ENCODE assay signal across 18 cellular contexts in the genomic region with DNA sequence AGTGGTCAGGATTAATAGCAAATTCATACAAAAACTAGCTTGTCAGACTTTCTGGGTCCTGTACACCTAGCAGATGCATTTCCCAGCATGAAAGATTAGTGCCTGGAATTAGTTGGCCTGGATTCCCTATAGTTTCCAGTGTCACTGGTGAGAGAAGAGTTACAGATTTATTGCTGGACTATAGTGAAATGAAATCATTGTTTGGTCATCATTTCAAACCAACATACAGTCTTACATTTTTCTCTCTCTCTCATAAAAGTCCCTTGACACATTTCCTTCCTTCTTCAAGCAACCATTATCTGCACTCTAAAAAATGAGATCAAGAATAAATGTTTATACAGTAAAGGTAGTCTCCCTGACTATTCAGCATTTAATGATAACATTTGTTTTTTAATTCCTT.
"Had no signal": no experiment of that assay in that cellular context is flagged by ENCODE, and none has a peak within 500 bp of the region (broad histone marks: within the 10 kb centered on the region; RNA-seq: fewer than 3 reads in every experiment).

No MANE protein-coding gene starts in this region.

- H3K36me3 ChIP-seq: adrenal gland, ascending aorta, lower lobe of right lung, upper lobe of right lung had no signal

- ATAC-seq: activated naive CD4-positive, alpha-beta T cell treated with anti-CD3 and anti-CD28 coated beads, Interleukin-2, amount 50 U/mL, for 72 hours; foreskin keratinocyte; lower lobe of right lung; naive thymus-derived CD8-positive, alpha-beta T cell; upper lobe of right lung had no signal

- H3K27me3 ChIP-seq: adrenal gland, ascending aorta, foreskin keratinocyte, upper lobe of right lung had no signal

- H3K36me3 Mint-ChIP-seq: activated naive CD4-positive, alpha-beta T cell treated with anti-CD3 and anti-CD28 coated beads, Interleukin-2, amount 50 U/mL, for 72 hours; naive thymus-derived CD8-positive, alpha-beta T cell had no signal

- H3K4me3 Mint-ChIP-seq: central memory CD8-positive, alpha-beta T cell; naive thymus-derived CD8-positive, alpha-beta T cell had no signal

- H3K4me3 ChIP-seq: adrenal gland, ascending aorta, lower lobe of right lung, upper lobe of right lung had no signal

- DNase-seq: activated CD4-positive, alpha-beta T cell treated with anti-CD3 and anti-CD28 coated beads for 1 hour; activated gamma-delta T cell treated with Interleukin-2 at 50 U/mL for 16 hours; activated T-cell treated with anti-CD3 and anti-CD28 coated beads, Interleukin-2, amount 50 U/mL, for 1 hour; adrenal gland; cortex of kidney; effector CD4-positive, alpha-beta T cell; erythroblast; foreskin keratinocyte; lower lobe of right lung; naive thymus-derived CD8-positive, alpha-beta T cell; stimulated activated CD4-positive, alpha-beta T cell treated with anti-CD3 and anti-CD28 coated beads, Interleukin-4, amount 100 ng/mL, for 24 hours; stimulated activated naive CD4-positive, alpha-beta T cell treated with Interleukin-2 at 50 U/mL for 16 hours; T-helper 1 cell; upper lobe of right lung had no signal

- H3K27ac Mint-ChIP-seq: naive thymus-derived CD8-positive, alpha-beta T cell; progenitor cell of endocrine pancreas had no signal

- H3K4me1 ChIP-seq: adrenal gland, ascending aorta, foreskin keratinocyte, lower lobe of right lung, upper lobe of right lung had no signal

- H3K9me3 Mint-ChIP-seq: activated naive CD4-positive, alpha-beta T cell treated with anti-CD3 and anti-CD28 coated beads, Interleukin-2, amount 50 U/mL, for 72 hours; central memory CD8-positive, alpha-beta T cell; naive thymus-derived CD8-positive, alpha-beta T cell had no signal

- H3K9me3 ChIP-seq: adrenal gland, ascending aorta, lower lobe of right lung, upper lobe of right lung had no signal

- H3K4me1 Mint-ChIP-seq: central memory CD8-positive, alpha-beta T cell; naive thymus-derived CD8-positive, alpha-beta T cell had no signal

- H3K27ac ChIP-seq: adrenal gland, ascending aorta, foreskin keratinocyte, lower lobe of right lung, upper lobe of right lung had no signal

- H3K27me3 Mint-ChIP-seq: progenitor cell of endocrine pancreas had no signal
